25 cellular contexts compared by ENCODE assay signal in the genomic region with DNA sequence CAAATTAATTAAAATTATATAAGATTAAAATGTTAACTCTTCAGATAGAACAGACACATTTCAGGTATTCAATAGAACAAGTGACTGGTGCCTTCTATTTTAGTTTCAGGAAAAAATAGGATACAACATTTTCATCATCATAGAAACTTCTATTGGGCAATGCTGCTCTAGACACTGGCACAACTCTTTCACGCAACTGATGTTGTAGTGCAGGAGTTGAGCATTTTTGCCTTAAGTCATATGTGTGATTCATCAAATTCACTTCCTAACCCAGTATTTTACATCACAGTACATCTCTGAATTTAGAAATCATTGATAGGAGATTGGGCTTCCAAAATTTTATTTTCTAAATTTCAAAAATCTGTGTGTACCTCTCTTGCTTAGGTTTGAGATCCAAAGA.
DNase-seq lines count a peak whose midpoint lies in the region; ATAC-seq, FAIRE-seq and TF ChIP-seq lines count a peak whose summit lies in the region.
"Had no signal": no experiment of that assay in that cellular context is flagged by ENCODE, and none has a peak within 500 bp of the region (broad histone marks: within the 10 kb centered on the region; RNA-seq: fewer than 3 reads in every experiment).

No MANE protein-coding gene starts in this region.

- H3K36me3 ChIP-seq in astrocyte (ENCODE audit: insufficient read depth, low read length) (no peaks in the 10 kb centered on the region), ascending aorta (no peaks in the 10 kb centered on the region)
- H3K36me3 ChIP-seq: ovary, tibial nerve had no signal

- H3K36me3 Mint-ChIP-seq in astrocyte (ENCODE audit: low read depth, unreplicated experiment) = no peaks in the 10 kb centered on the region
- no peaks in the 10 kb centered on the region for H3K36me3 Mint-ChIP-seq in activated CD8-positive, alpha-beta memory T cell treated with anti-CD3 and anti-CD28 coated beads, Interleukin-2, amount 10 ng/mL, durations not matched to agents 7 days and 5 days
- H3K36me3 Mint-ChIP-seq: CD8-positive, alpha-beta memory T cell; natural killer cell had no signal

- DNase-seq in LHCN-M2 (ENCODE audit: low read depth) (peak; percentile 5), astrocyte (ENCODE audit: low read depth) (peak; percentile 47), fibroblast of mammary gland (ENCODE audit: low read depth) (peak; percentile 56), skeletal muscle cell (ENCODE audit: low read depth) (peak; percentile 27), ascending aorta (ENCODE audit: low spot score in 2 of 2) (no peak), foreskin melanocyte (no peak)
- DNase-seq in activated CD8-positive, alpha-beta memory T cell treated with anti-CD3 and anti-CD28 coated beads, Interleukin-2, amount 10 ng/mL, durations not matched to agents 7 days and 5 days = no peak
- DNase-seq: activated CD4-positive, alpha-beta T cell treated with anti-CD3 and anti-CD28 coated beads, Interleukin-2, amount 50 U/mL, for 48 hours; activated CD4-positive, CD25-positive, alpha-beta regulatory T cell; activated effector memory CD4-positive, alpha-beta T cell treated with Interleukin-2 at 50 U/mL for 16 hours; AML-193; CD8-positive, alpha-beta memory T cell; central memory CD4-positive, alpha-beta T cell; DMS53; head of caudate nucleus; Karpas-422; left colon; midbrain; natural killer cell; NCI-H1048; NCI-H2029 treated with DMSO at 0.1 percent for 48 hours; ovary; RPMI8226; stimulated activated naive CD8-positive, alpha-beta T cell treated with anti-CD3 and anti-CD28 coated beads, Interleukin-15, amount 100 ng/mL, for 72 hours had no signal

- no peak overlapping the region for H3K4me3 Mint-ChIP-seq in astrocyte (ENCODE audit: unreplicated experiment)
- H3K4me3 Mint-ChIP-seq in activated CD8-positive, alpha-beta memory T cell treated with anti-CD3 and anti-CD28 coated beads, Interleukin-2, amount 10 ng/mL, durations not matched to agents 7 days and 5 days = no peak overlapping the region
- H3K4me3 Mint-ChIP-seq: CD8-positive, alpha-beta memory T cell; natural killer cell; stimulated activated naive CD8-positive, alpha-beta T cell treated with anti-CD3 and anti-CD28 coated beads, Interleukin-15, amount 100 ng/mL, for 72 hours had no signal

- H3K4me3 ChIP-seq in astrocyte (ENCODE audit: insufficient read depth, low read depth, low read length) = no peak overlapping the region
- no peak overlapping the region for H3K4me3 ChIP-seq in fibroblast of mammary gland (ENCODE audit: control insufficient read depth, low read depth, low read length)
- H3K4me3 ChIP-seq in skeletal muscle cell (ENCODE audit: low read depth, low read length) = no peak overlapping the region
- H3K4me3 ChIP-seq in ascending aorta = no peak overlapping the region
- H3K4me3 ChIP-seq: ovary, tibial nerve had no signal

- no peak overlapping the region for H3K9ac ChIP-seq in astrocyte (ENCODE audit: low read length)

- no peak overlapping the region for H3K4me2 ChIP-seq in astrocyte (ENCODE audit: low read length)

- H3K27ac Mint-ChIP-seq in astrocyte (ENCODE audit: unreplicated experiment) = no peak overlapping the region
- H3K27ac Mint-ChIP-seq in activated CD8-positive, alpha-beta memory T cell treated with anti-CD3 and anti-CD28 coated beads, Interleukin-2, amount 10 ng/mL, durations not matched to agents 7 days and 5 days = no peak overlapping the region
- H3K27ac Mint-ChIP-seq: CD8-positive, alpha-beta memory T cell; natural killer cell; stimulated activated naive CD8-positive, alpha-beta T cell treated with anti-CD3 and anti-CD28 coated beads, Interleukin-15, amount 100 ng/mL, for 72 hours had no signal

- no peaks in the 10 kb centered on the region for H3K79me2 ChIP-seq in astrocyte (ENCODE audit: insufficient read depth, low read length)

- no peaks in the 10 kb centered on the region for H3K27me3 ChIP-seq in astrocyte (ENCODE audit: insufficient read depth, low read length)
- no peaks in the 10 kb centered on the region for H3K27me3 ChIP-seq in ascending aorta
- H3K27me3 ChIP-seq: ovary, tibial nerve had no signal

- H3K9me3 ChIP-seq in astrocyte (ENCODE audit: insufficient read depth, low read depth, low read length) (no peaks in the 10 kb centered on the region), ascending aorta (no peaks in the 10 kb centered on the region)
- H3K9me3 ChIP-seq: ovary, tibial nerve had no signal

- no peaks in the 10 kb centered on the region for H3K27me3 Mint-ChIP-seq in astrocyte (ENCODE audit: low read depth, unreplicated experiment)
- no peaks in the 10 kb centered on the region for H3K27me3 Mint-ChIP-seq in activated CD8-positive, alpha-beta memory T cell treated with anti-CD3 and anti-CD28 coated beads, Interleukin-2, amount 10 ng/mL, durations not matched to agents 7 days and 5 days
- H3K27me3 Mint-ChIP-seq: CD8-positive, alpha-beta memory T cell; stimulated activated naive CD8-positive, alpha-beta T cell treated with anti-CD3 and anti-CD28 coated beads, Interleukin-15, amount 100 ng/mL, for 72 hours had no signal

- ATAC-seq in activated CD8-positive, alpha-beta memory T cell treated with anti-CD3 and anti-CD28 coated beads, Interleukin-2, amount 10 ng/mL, durations not matched to agents 7 days and 5 days = no peak
- ATAC-seq: left colon; natural killer cell; stimulated activated naive CD8-positive, alpha-beta T cell treated with anti-CD3 and anti-CD28 coated beads, Interleukin-15, amount 100 ng/mL, for 72 hours had no signal

- FAIRE-seq in astrocyte (lab: Jason Lieb, UNC) = no peak

- H4K20me1 ChIP-seq in astrocyte (ENCODE audit: insufficient read depth, low read length) = no peaks in the 10 kb centered on the region

- H3K4me1 Mint-ChIP-seq in astrocyte (ENCODE audit: low read depth, unreplicated experiment) = peaks cover 9% of the 10 kb centered on the region
- H3K4me1 Mint-ChIP-seq in activated CD8-positive, alpha-beta memory T cell treated with anti-CD3 and anti-CD28 coated beads, Interleukin-2, amount 10 ng/mL, durations not matched to agents 7 days and 5 days = no peaks in the 10 kb centered on the region
- H3K4me1 Mint-ChIP-seq: CD8-positive, alpha-beta memory T cell; natural killer cell; stimulated activated naive CD8-positive, alpha-beta T cell treated with anti-CD3 and anti-CD28 coated beads, Interleukin-15, amount 100 ng/mL, for 72 hours had no signal

- H2AFZ ChIP-seq in astrocyte (ENCODE audit: low read depth, low read length) = no peak overlapping the region

- H3K27ac ChIP-seq in astrocyte (ENCODE audit: low read depth, low read length) = peak overlapping the region; percentile 76
- H3K27ac ChIP-seq in ascending aorta = no peak overlapping the region
- H3K27ac ChIP-seq: ovary, tibial nerve had no signal

- TF ChIP-seq CTCF in astrocyte (IDR thresholded peaks at IDR 0.05; ENCODE audit: insufficient read depth, low read depth, low read length) (no peak), fibroblast of mammary gland (conservative IDR thresholded peaks at IDR 0.05; ENCODE audit: control insufficient read depth, insufficient read depth, low read depth, low read length) (no peak), ascending aorta (IDR thresholded peaks at IDR 0.05) (no peak)

- peaks cover 18% of the 10 kb centered on the region for H3K4me1 ChIP-seq in astrocyte (ENCODE audit: insufficient read depth, low read length)
- no peaks in the 10 kb centered on the region for H3K4me1 ChIP-seq in ascending aorta

- peaks cover 4% of the 10 kb centered on the region for H3K9me3 Mint-ChIP-seq in astrocyte (ENCODE audit: unreplicated experiment)
- H3K9me3 Mint-ChIP-seq in activated CD8-positive, alpha-beta memory T cell treated with anti-CD3 and anti-CD28 coated beads, Interleukin-2, amount 10 ng/mL, durations not matched to agents 7 days and 5 days (ENCODE audit: low read depth) = no peaks in the 10 kb centered on the region

- CTCF ChIA-PET in activated CD8-positive, alpha-beta memory T cell treated with anti-CD3 and anti-CD28 coated beads, Interleukin-2, amount 10 ng/mL, durations not matched to agents 7 days and 5 days (lab: Charles Lee) = no interaction called here

- intact Hi-C loops in ascending aorta (cut with DNase I) = no loop called here

Comparison
In these comparisons a context has a peak if more than half of its experiments do, and no peak if none do; other contexts are left out.
1. DNase-seq: peak in LHCN-M2 (single experiment), astrocyte (single experiment), fibroblast of mammary gland (single experiment) and skeletal muscle cell (single experiment); none in ascending aorta (0 of 2), foreskin melanocyte (single experiment) and activated CD8-positive, alpha-beta memory T cell treated with anti-CD3 and anti-CD28 coated beads, Interleukin-2, amount 10 ng/mL, durations not matched to agents 7 days and 5 days (single experiment).